ENCODE assay signal across 14 cellular contexts in the genomic region with DNA sequence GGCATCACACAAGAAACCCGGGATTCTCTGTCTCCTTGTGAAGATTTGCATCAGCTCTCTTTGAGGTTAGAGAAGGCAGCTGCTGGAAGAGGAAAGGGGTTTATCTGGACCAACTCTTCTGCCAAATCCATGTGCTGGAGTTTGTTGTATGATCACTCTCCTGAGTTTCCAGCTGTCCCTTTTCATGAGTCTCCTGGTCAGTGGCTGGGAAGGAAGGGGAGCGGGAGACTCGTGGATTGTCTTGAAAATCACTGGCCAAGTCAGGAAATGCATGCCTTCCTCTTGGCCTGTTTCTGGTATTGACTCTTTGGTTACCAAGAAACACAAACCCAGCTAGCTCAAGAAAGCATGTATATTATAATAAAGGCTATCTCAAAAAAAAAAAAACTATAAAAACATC. TPM values are rescaled to one million over a fixed set of nuclear protein-coding genes. Genes with fewer than 3 reads are reported as not detected.
DNase-seq lines count a peak whose midpoint lies in the region; ATAC-seq and TF ChIP-seq lines count a peak whose summit lies in the region.
"Had no signal": no experiment of that assay in that cellular context is flagged by ENCODE, and none has a peak within 500 bp of the region (broad histone marks: within the 10 kb centered on the region; RNA-seq: fewer than 3 reads in every experiment).

No MANE protein-coding gene starts in this region.

- H3K4me3 ChIP-seq in fibroblast of the aortic adventitia (ENCODE audit: low read depth, low read length) = no peak overlapping the region
- no peak overlapping the region for H3K4me3 ChIP-seq in tibial artery
- H3K4me3 ChIP-seq: GM12878 had no signal

- no peak overlapping the region for H3K4me3 Mint-ChIP-seq in activated naive CD4-positive, alpha-beta T cell treated with anti-CD3 and anti-CD28 coated beads, Interleukin-2, amount 50 U/mL, for 24 hours

- H3K27me3 Mint-ChIP-seq in activated naive CD4-positive, alpha-beta T cell treated with anti-CD3 and anti-CD28 coated beads, Interleukin-2, amount 50 U/mL, for 24 hours = no peaks in the 10 kb centered on the region

- peaks cover 10% of the 10 kb centered on the region for H3K4me1 Mint-ChIP-seq in activated naive CD4-positive, alpha-beta T cell treated with anti-CD3 and anti-CD28 coated beads, Interleukin-2, amount 50 U/mL, for 24 hours

- no peak for DNase-seq in activated naive CD4-positive, alpha-beta T cell treated with anti-CD3 and anti-CD28 coated beads, Interleukin-2, amount 50 U/mL, for 72 hours (ENCODE audit: low spot score in 2 of 2)
- DNase-seq in fibroblast of the aortic adventitia (ENCODE audit: low read depth) = peak; percentile 77
- DNase-seq in myocyte (ENCODE audit: low read depth) = peak; percentile 84
- DNase-seq in tibial artery = no peak
- DNase-seq in 8988T = no peak
- DNase-seq: DMS79 treated with DMSO at 0.1 percent for 48 hours, NCI-H146, NCI-H524 treated with DMSO at 0.1 percent for 48 hours, RPMI8226 had no signal

- H3K27me3 ChIP-seq in tibial artery = no peaks in the 10 kb centered on the region

- intact Hi-C loops in tibial artery (cut with DNase I; ENCODE audit: low total_unique reads) = no loop called here

- H3K9me3 ChIP-seq in tibial artery = no peaks in the 10 kb centered on the region

- H3K27ac Mint-ChIP-seq in activated naive CD4-positive, alpha-beta T cell treated with anti-CD3 and anti-CD28 coated beads, Interleukin-2, amount 50 U/mL, for 24 hours = peak overlapping the region; percentile 53
- H3K27ac Mint-ChIP-seq in activated naive CD4-positive, alpha-beta T cell treated with anti-CD3 and anti-CD28 coated beads, Interleukin-2, amount 50 U/mL, for 72 hours = peak overlapping the region in 1 of 2 donors; percentile 41

- peaks cover 0 to 37% (median 21%) of the 10 kb centered on the region in 4 donors for H3K4me1 ChIP-seq in tibial artery

- no peaks in the 10 kb centered on the region for H3K9me3 Mint-ChIP-seq in activated naive CD4-positive, alpha-beta T cell treated with anti-CD3 and anti-CD28 coated beads, Interleukin-2, amount 50 U/mL, for 24 hours
- H3K9me3 Mint-ChIP-seq in activated naive CD4-positive, alpha-beta T cell treated with anti-CD3 and anti-CD28 coated beads, Interleukin-2, amount 50 U/mL, for 72 hours = no peaks in the 10 kb centered on the region

- TF ChIP-seq CTCF in fibroblast of the aortic adventitia (IDR thresholded peaks at IDR 0.05; ENCODE audit: insufficient read depth, low read length) (no peak), tibial artery (IDR thresholded peaks at IDR 0.05) (no peak)

- H3K27ac ChIP-seq in tibial artery = peak overlapping the region; percentile 38 to 41

- no peak for ATAC-seq in activated naive CD4-positive, alpha-beta T cell treated with anti-CD3 and anti-CD28 coated beads, Interleukin-2, amount 50 U/mL, for 72 hours
- ATAC-seq in HG03045 (IDR thresholded peaks at IDR 0.05; ENCODE audit: unreplicated experiment) = no peak
- no peak for ATAC-seq in GM21528 (IDR thresholded peaks at IDR 0.05; ENCODE audit: low FRiP score, unreplicated experiment)
- ATAC-seq: GM12878 had no signal

- H3K36me3 Mint-ChIP-seq in activated naive CD4-positive, alpha-beta T cell treated with anti-CD3 and anti-CD28 coated beads, Interleukin-2, amount 50 U/mL, for 24 hours = peaks cover 8% of the 10 kb centered on the region
- peaks cover 9 to 14% of the 10 kb centered on the region in 2 donors for H3K36me3 Mint-ChIP-seq in activated naive CD4-positive, alpha-beta T cell treated with anti-CD3 and anti-CD28 coated beads, Interleukin-2, amount 50 U/mL, for 72 hours

- peaks cover 37 to 71% (median 59%) of the 10 kb centered on the region in 3 donors for H3K36me3 ChIP-seq in tibial artery

RNA-seq across cellular contexts. Expression of gene TACR2, which starts 38.8 kb away (rescaled TPM):
- total RNA-seq in activated naive CD4-positive, alpha-beta T cell treated with anti-CD3 and anti-CD28 coated beads, Interleukin-2, amount 50 U/mL, for 72 hours = under 1 TPM in 1 of 2 donors, not detected in 1; 0.16 TPM
- total RNA-seq in fibroblast of the aortic adventitia (ENCODE audit: low replicate concordance) (0.18 TPM in 1 of 2 replicates, not detected in the other), myocyte (0.08 TPM in 1 of 2 replicates, not detected in the other)
- polyA plus RNA-seq in myocyte (2012) = 1.8 TPM
- total RNA-seq: GM12878, H1 had no signal

Comparison
In these comparisons a context has a peak if more than half of its experiments do, and no peak if none do; other contexts are left out.
1. DNase-seq: peak in fibroblast of the aortic adventitia (single experiment) and myocyte (single experiment); none in activated naive CD4-positive, alpha-beta T cell treated with anti-CD3 and anti-CD28 coated beads, Interleukin-2, amount 50 U/mL, for 72 hours (0 of 2), tibial artery (0 of 2) and 8988T (single experiment).